22 cellular contexts compared by ENCODE assay signal in genomic region chr18:23811176-23811575, GRCh38.
"Had no signal": no experiment of that assay in that cellular context is flagged by ENCODE, and none has a peak within 500 bp of the region (broad histone marks: within the 10 kb centered on the region; RNA-seq: fewer than 3 reads in every experiment).

No MANE protein-coding gene starts in this region.

- H3K9me3 ChIP-seq: esophagus squamous epithelium, gastroesophageal sphincter, ovary, right atrium auricular region, sigmoid colon, stomach, thoracic aorta, transverse colon had no signal

- H3K27ac ChIP-seq: esophagus squamous epithelium, gastroesophageal sphincter, ovary, right atrium auricular region, sigmoid colon, skin epidermis, stomach, thoracic aorta, transverse colon had no signal

- H3K36me3 ChIP-seq: gastroesophageal sphincter, ovary, right atrium auricular region, sigmoid colon, thoracic aorta, transverse colon had no signal

- H3K27me3 ChIP-seq: esophagus squamous epithelium, gastroesophageal sphincter, ovary, right atrium auricular region, sigmoid colon, stomach, transverse colon had no signal

- H3K27ac Mint-ChIP-seq: natural killer cell had no signal

- H3K4me1 ChIP-seq: esophagus squamous epithelium, right atrium auricular region, sigmoid colon, stomach, transverse colon had no signal

- H3K4me3 ChIP-seq: esophagus squamous epithelium, gastroesophageal sphincter, ovary, right atrium auricular region, sigmoid colon, skin epidermis, stomach, thoracic aorta, transverse colon had no signal

- H3K9me3 Mint-ChIP-seq: natural killer cell, neural crest cell had no signal

- DNase-seq: effector memory CD4-positive, alpha-beta T cell; esophagus squamous epithelium; foreskin fibroblast; glutamatergic neuron; islet precursor cell; mammary epithelial cell; natural killer cell; nucleus accumbens; ovary; sigmoid colon; stimulated activated CD4-positive, alpha-beta T cell treated with anti-CD3 and anti-CD28 coated beads, Interleukin-2, amount 100 ng/mL, for 24 hours; stimulated activated CD4-positive, alpha-beta T cell treated with anti-CD3 and anti-CD28 coated beads, Interleukin-4, amount 100 ng/mL, for 4 hours; stomach; substantia nigra; transverse colon had no signal

- ATAC-seq: gastroesophageal sphincter, left lobe of liver had no signal

- H3K36me3 Mint-ChIP-seq: natural killer cell had no signal

- H3K4me3 Mint-ChIP-seq: natural killer cell, neural crest cell had no signal

- FAIRE-seq: endometrium had no signal

- H3K4me1 Mint-ChIP-seq: neural crest cell had no signal
